Comparison of ENCODE assay signal across 14 cellular contexts in genomic region chr6:161394437-161394836, GRCh38.
DNase-seq lines count a peak whose midpoint lies in the region; ATAC-seq and TF ChIP-seq lines count a peak whose summit lies in the region.
"Had no signal": no experiment of that assay in that cellular context is flagged by ENCODE, and none has a peak within 500 bp of the region (broad histone marks: within the 10 kb centered on the region; RNA-seq: fewer than 3 reads in every experiment).

No MANE protein-coding gene starts in this region.

- no peak overlapping the region for H3K27ac ChIP-seq in BLaER1
- H3K27ac ChIP-seq in HCT116 (ENCODE audit: low read depth, low read length) = no peak overlapping the region
- H3K27ac ChIP-seq in dorsolateral prefrontal cortex = peak overlapping the region in 40 of 59 donors; percentile 2 to 81 (median 50)
- H3K27ac ChIP-seq: heart left ventricle, pancreas, tibial artery, WERI-Rb-1 had no signal

- H3K4me1 ChIP-seq in BLaER1 (0 out of 2 replicates have a peak, but pooled peaks cover 6% of the 10 kb centered on the region), HCT116 (ENCODE audit: control insufficient read depth in 1 of 2, insufficient read depth in 2 of 2, low read length in 2 of 2) (peaks cover 0 to 6% of the 10 kb centered on the region in 2 experiments; a peak in 2 of 4 replicates)
- H3K4me1 ChIP-seq: tibial artery had no signal

- POLR2A ChIA-PET in HCT116 (lab: Charles Lee) = no interaction called here

- RAD21 ChIA-PET in HCT116 (lab: Charles Lee; ENCODE audit: low non-redundant PET in 1 of 2, low total read pairs in 2 of 2, uncharacterized antibody in 2 of 2, unreplicated experiment in 2 of 2) = interaction anchor here (0.6 kb wide), 2 partner anchors 24 to 105 kb away, joined by 3 to 5 read pairs; no protein-coding TSS in a partner anchor

- H3K79me2 ChIP-seq in HCT116 (ENCODE audit: insufficient read depth, low read length) = no peaks in the 10 kb centered on the region

- DNase-seq in HCT116 (ENCODE audit: low read depth, low spot score) = no peak
- no peak for DNase-seq in dorsolateral prefrontal cortex
- no peak for DNase-seq in sciatic nerve (ENCODE audit: low spot score)
- DNase-seq: activated CD8-positive, alpha-beta memory T cell treated with anti-CD3 and anti-CD28 coated beads, Interleukin-2, amount 50 U/mL, for 48 hours; activated naive CD8-positive, alpha-beta T cell treated with anti-CD3 and anti-CD28 coated beads, Interleukin-2, amount 10 ng/mL, durations not matched to agents 7 days and 5 days; left cardiac atrium had no signal

- no peaks in the 10 kb centered on the region for H3K9me2 ChIP-seq in HCT116 (ENCODE audit: insufficient read depth)

- no peak for ATAC-seq in HCT116
- peak; percentile 38 for ATAC-seq in sciatic nerve
- no peak for ATAC-seq in GM18861 (IDR thresholded peaks at IDR 0.05; ENCODE audit: unreplicated experiment)
- ATAC-seq in HG02840 (IDR thresholded peaks at IDR 0.05; ENCODE audit: low FRiP score, unreplicated experiment) = no peak
- no peak for ATAC-seq in HG02884 (IDR thresholded peaks at IDR 0.05; ENCODE audit: unreplicated experiment)

- H3K36me3 ChIP-seq in BLaER1 (no peaks in the 10 kb centered on the region), HCT116 (ENCODE audit: control insufficient read depth in 1 of 2, insufficient read depth in 2 of 2, low read length in 2 of 2) (no peaks in the 10 kb centered on the region)
- H3K36me3 ChIP-seq: heart left ventricle, pancreas, tibial artery, WERI-Rb-1 had no signal

- CTCF ChIA-PET in HCT116 (lab: Charles Lee) = interaction anchor here (1.0 to 3.5 kb wide), 2 partner anchors 24 to 104 kb away, joined by 10 to 12 read pairs; no protein-coding TSS in a partner anchor

- intact Hi-C loops in HCT116 (cut with micrococcal nuclease) = loop anchor here (1.0 to 2.0 kb wide), 2 partner anchors 104 to 300 kb away; no protein-coding TSS in a partner anchor
- intact Hi-C loops in dorsolateral prefrontal cortex (cut with DNase I) = no loop called here
- intact Hi-C loops in sciatic nerve (cut with DNase I) = no loop called here

- H3K4me3 ChIP-seq in BLaER1 (no peak overlapping the region), HCT116 (replicated peaks in 1 of 2; ENCODE audit: low read depth in 1 of 2, low read length in 2 of 2) (no peak overlapping the region), dorsolateral prefrontal cortex (peak overlapping the region in 21 of 59 donors; percentile 17 to 53 (median 42))
- H3K4me3 ChIP-seq: heart left ventricle, pancreas, tibial artery had no signal

- no peak for TF ChIP-seq POLR2A in HCT116 (IDR thresholded peaks at IDR 0.05; ENCODE audit: borderline replicate concordance, extremely low read depth, insufficient read depth, insufficient read length)

- H3K4me2 ChIP-seq in BLaER1 = peak overlapping the region; percentile 37
- peak overlapping the region; percentile 55; the same call in 1 of the 2 replicates for H3K4me2 ChIP-seq in HCT116 (ENCODE audit: low read length)

- TF ChIP-seq RAD21 in HCT116 (IDR thresholded peaks at IDR 0.05; ENCODE audit: low read depth) = no peak

- no peak overlapping the region for H3K9ac ChIP-seq in BLaER1
- no peak overlapping the region for H3K9ac ChIP-seq in HCT116 (ENCODE audit: low read length)

- peak overlapping the region; percentile 97 for H2AFZ ChIP-seq in HCT116 (ENCODE audit: low read depth, low read length, poor library complexity, severe bottlenecking)

- 0 out of 2 replicates have a peak, but pooled peaks cover 4% of the 10 kb centered on the region for H3K9me3 ChIP-seq in BLaER1
- no peaks in the 10 kb centered on the region for H3K9me3 ChIP-seq in HCT116 (ENCODE audit: control insufficient read depth in 1 of 2, insufficient read depth in 1 of 2, low read depth in 1 of 2, low read length in 2 of 2)
- H3K9me3 ChIP-seq: pancreas had no signal

- TF ChIP-seq CTCF in HCT116 (IDR thresholded peaks at IDR 0.05 in 2 of 3, conservative IDR thresholded peaks at IDR 0.05 in 1 of 3; ENCODE audit: borderline replicate concordance in 1 of 3, insufficient read depth in 1 of 3, low read depth in 2 of 3, low read length in 2 of 3) (no peak), dorsolateral prefrontal cortex (IDR thresholded peaks at IDR 0.05 in 54 of 56, conservative IDR thresholded peaks at IDR 0.05 in 2 of 56; ENCODE audit: low read depth in 1 of 56, partially characterized antibody in 56 of 56) (no peak)

- no peaks in the 10 kb centered on the region for H3K27me3 ChIP-seq in BLaER1
- H3K27me3 ChIP-seq in HCT116 (ENCODE audit: insufficient read depth, low read length) = no peaks in the 10 kb centered on the region
- no peaks in the 10 kb centered on the region for H3K27me3 ChIP-seq in dorsolateral prefrontal cortex
- H3K27me3 ChIP-seq: heart left ventricle, pancreas, tibial artery had no signal

- no TSS peak for BruUV-seq in HCT116 (replicated peaks; lab: Mats Ljungman, UMichigan)

- H4K20me1 ChIP-seq in BLaER1 = no peaks in the 10 kb centered on the region
- H4K20me1 ChIP-seq in HCT116 (ENCODE audit: insufficient read depth) = no peaks in the 10 kb centered on the region

TF ChIP-seq in HCT116, 20 proteins besides CTCF, POLR2A, EP300 and RAD21:
- TF ChIP-seq TCF7L2 (IDR thresholded peaks at IDR 0.05; ENCODE audit: borderline replicate concordance, extremely low read depth, insufficient read depth, insufficient read length) = no peak
- TF ChIP-seq POLR2AphosphoS5 (IDR thresholded peaks at IDR 0.05; ENCODE audit: low read depth, low read length) = no peak
- TF ChIP-seq SP1 (IDR thresholded peaks at IDR 0.05; ENCODE audit: low read depth) = no peak

Comparison
In these comparisons a context has a peak if more than half of its experiments do, and no peak if none do; other contexts are left out.
1. H3K27ac ChIP-seq: peak in dorsolateral prefrontal cortex (40 of 59); none in BLaER1 (single experiment) and HCT116 (single experiment).